ENCODE assay signal across 9 cellular contexts in the genomic region with DNA sequence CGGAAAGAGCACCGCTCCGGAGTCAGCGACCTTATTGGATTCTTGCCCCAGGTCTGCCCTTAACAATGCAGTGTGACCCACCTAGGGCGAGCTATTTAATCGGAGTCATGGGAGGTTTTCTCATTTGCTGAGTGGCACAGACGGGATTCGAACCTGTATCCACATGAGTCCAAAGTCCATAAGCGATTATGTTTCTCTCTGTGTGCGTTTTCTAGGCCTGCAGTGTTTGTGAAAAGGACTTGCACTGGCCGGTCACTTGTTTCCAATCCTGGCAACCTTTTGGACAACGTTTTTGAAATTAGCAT. TPM values are rescaled to one million over a fixed set of nuclear protein-coding genes. Genes with fewer than 3 reads are reported as not detected.
DNase-seq lines count a peak whose midpoint lies in the region; ATAC-seq, FAIRE-seq and TF ChIP-seq lines count a peak whose summit lies in the region.
"Had no signal": no experiment of that assay in that cellular context is flagged by ENCODE, and none has a peak within 500 bp of the region (broad histone marks: within the 10 kb centered on the region; RNA-seq: fewer than 3 reads in every experiment).

No MANE protein-coding gene starts in this region.

- no peaks in the 10 kb centered on the region for H3K36me3 Mint-ChIP-seq in activated T-cell treated with anti-CD3 and anti-CD28 coated beads, Interleukin-2, amount 50 U/mL, for 4 hours (ENCODE audit: insufficient read depth)
- H3K36me3 Mint-ChIP-seq: activated naive CD8-positive, alpha-beta T cell had no signal

- DNase-seq in AG09309 (ENCODE audit: low read depth) (no peak), cerebellar cortex (ENCODE audit: low spot score) (peak; percentile 39), frontal cortex (ENCODE audit: low spot score in 2 of 2) (no peak), NCI-H2107 treated with DMSO at 0.1 percent for 48 hours (lab: John Stamatoyannopoulos, UW; ENCODE audit: unreplicated experiment) (no peak)
- DNase-seq in activated T-cell treated with anti-CD3 and anti-CD28 coated beads, Interleukin-2, amount 50 U/mL, for 4 hours = no peak
- no peak for DNase-seq in activated naive CD4-positive, alpha-beta T cell treated with Interleukin-2 at 50 U/mL for 16 hours

- H3K9me3 Mint-ChIP-seq in activated T-cell treated with anti-CD3 and anti-CD28 coated beads, Interleukin-2, amount 50 U/mL, for 4 hours = no peaks in the 10 kb centered on the region

- H3K9me3 ChIP-seq in HUES6 (ENCODE audit: control insufficient read depth, insufficient read depth, low read depth, low read length) = no peaks in the 10 kb centered on the region
- H3K9me3 ChIP-seq in mononuclear cell (ENCODE audit: low read depth, low read length) = no peaks in the 10 kb centered on the region

- TF ChIP-seq CTCF in AG09309 (IDR thresholded peaks at IDR 0.05; ENCODE audit: control insufficient read depth, insufficient read depth, low read depth, low read length, missing control alignments) = no peak

- FAIRE-seq in frontal cortex (lab: Jason Lieb, UNC) = no peak

- peaks cover 12% of the 10 kb centered on the region for H3K27me3 Mint-ChIP-seq in activated T-cell treated with anti-CD3 and anti-CD28 coated beads, Interleukin-2, amount 50 U/mL, for 4 hours (ENCODE audit: low read depth)

- ATAC-seq in activated T-cell treated with anti-CD3 and anti-CD28 coated beads, Interleukin-2, amount 50 U/mL, for 4 hours = no peak

- no peaks in the 10 kb centered on the region for H3K36me3 ChIP-seq in HUES6 (ENCODE audit: control insufficient read depth, insufficient read depth, low read length)

- H3K27me3 ChIP-seq in HUES6 (ENCODE audit: control insufficient read depth, insufficient read depth, low read length) = no peaks in the 10 kb centered on the region
- H3K27me3 ChIP-seq in mononuclear cell (ENCODE audit: insufficient read depth, low read length) = peaks cover 33% of the 10 kb centered on the region

- H3K4me1 Mint-ChIP-seq in activated T-cell treated with anti-CD3 and anti-CD28 coated beads, Interleukin-2, amount 50 U/mL, for 4 hours (ENCODE audit: low read depth) = peaks cover 6% of the 10 kb centered on the region

- peak overlapping the region; percentile 89 for H3K4me3 ChIP-seq in AG09309 (ENCODE audit: control insufficient read depth, low read depth, low read length)
- peak overlapping the region; percentile 81 for H3K4me3 ChIP-seq in HUES6 (ENCODE audit: low read depth, low read length)
- peak overlapping the region; percentile 51 for H3K4me3 ChIP-seq in mononuclear cell (ENCODE audit: low read length)

- H3K27ac ChIP-seq in HUES6 (ENCODE audit: low read depth, low read length) = peak overlapping the region; percentile 82

- H3K4me3 Mint-ChIP-seq in activated T-cell treated with anti-CD3 and anti-CD28 coated beads, Interleukin-2, amount 50 U/mL, for 4 hours = no peak overlapping the region
- H3K4me3 Mint-ChIP-seq: activated naive CD8-positive, alpha-beta T cell had no signal

- H3K9ac ChIP-seq in HUES6 (ENCODE audit: low read length) = peak overlapping the region; percentile 75

- peaks cover 27% of the 10 kb centered on the region for H3K4me1 ChIP-seq in HUES6 (ENCODE audit: control insufficient read depth, insufficient read depth, low read length)
- H3K4me1 ChIP-seq in mononuclear cell (ENCODE audit: insufficient read depth, low read length) = peaks cover 12% of the 10 kb centered on the region

RNA-seq across cellular contexts. Expression of a gene that starts 0.7 kb away (rescaled TPM):
- total RNA-seq in mononuclear cell = 6.5 TPM
- 135 TPM for total RNA-seq in frontal cortex
- total RNA-seq in activated T-cell treated with anti-CD3 and anti-CD28 coated beads, Interleukin-2, amount 50 U/mL, for 4 hours = 10 to 100 TPM in 1 of 3 donors, 1 to 10 TPM in 2; 3.4 to 10.9 (median 3.9) TPM

Comparison
In these comparisons a context has a peak if more than half of its experiments do, and no peak if none do; other contexts are left out.
1. RNA of a gene that starts 0.7 kb away (total RNA-seq): 135 TPM in frontal cortex (single experiment); 6.5 TPM in mononuclear cell (single experiment) and 3.4 to 10.9 TPM in activated T-cell treated with anti-CD3 and anti-CD28 coated beads, Interleukin-2, amount 50 U/mL, for 4 hours; every median in the first group is over 10 times any median in the second.
2. Peak in every context shown above with its lines, with median percentiles within 50 percentile points of each other: H3K4me3 ChIP-seq.